ENCODE assay signal across 12 cellular contexts in the genomic region with DNA sequence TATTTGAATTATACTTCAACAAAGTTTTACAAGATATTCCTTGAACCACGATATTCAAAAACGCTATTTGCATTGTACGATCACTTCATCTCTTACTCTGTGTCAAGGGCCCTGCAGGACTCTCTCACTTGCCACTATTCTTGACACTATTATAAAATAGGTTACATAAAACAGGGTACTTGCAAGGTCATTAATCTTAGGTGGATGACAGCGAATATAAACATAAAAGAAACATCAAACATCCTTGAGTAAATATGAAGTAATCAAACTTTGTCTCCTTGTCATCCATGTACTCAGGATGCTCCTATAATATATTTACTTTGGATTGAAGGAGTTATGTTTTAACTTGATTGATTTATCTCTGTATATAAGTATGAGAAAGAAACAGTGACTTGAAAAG. TPM values are rescaled to one million over a fixed set of nuclear protein-coding genes. Genes with fewer than 3 reads are reported as not detected.
DNase-seq lines count a peak whose midpoint lies in the region; TF ChIP-seq lines count a peak whose summit lies in the region.
"Not testable (repeated sequence)": the region's sequence is repeated elsewhere in the genome, so short reads cannot be mapped to it uniquely, and the experiment has no call there.
"Had no signal": no experiment of that assay in that cellular context is flagged by ENCODE, and none has a peak within 500 bp of the region (broad histone marks: within the 10 kb centered on the region; RNA-seq: fewer than 3 reads in every experiment).

Gene UGT2B28, plus strand, starts transcription at position 395 of the 400 bp plus-strand sequence. CDS start 26 bp downstream, outside the sequence.

- TF ChIP-seq CTCF in VCaP (conservative IDR thresholded peaks at IDR 0.05): not testable (repeated sequence)

- peak within 1 kb of the TSS; percentile 35; the same call in 1 of the 2 replicates for H3K27ac ChIP-seq in VCaP

- DNase-seq in DMS53 (lab: John Stamatoyannopoulos, UW) (peak; percentile 4), NCI-H510A (lab: John Stamatoyannopoulos, UW) (peak; percentile 17)
- not testable (repeated sequence) for DNase-seq in mucosa of gallbladder (ENCODE audit: low spot score)

RNA-seq across cellular contexts. Expression of gene UGT2B28, which starts in this region (rescaled TPM):
- 83.4 TPM for total RNA-seq in mucosa of gallbladder
- total RNA-seq: B cell; Caco-2; Calu3; CD4-positive, alpha-beta T cell; CD8-positive, alpha-beta T cell; Daoy; G401; GM12878 had no signal
